1 cellular context compared by ENCODE assay signal in the genomic region with DNA sequence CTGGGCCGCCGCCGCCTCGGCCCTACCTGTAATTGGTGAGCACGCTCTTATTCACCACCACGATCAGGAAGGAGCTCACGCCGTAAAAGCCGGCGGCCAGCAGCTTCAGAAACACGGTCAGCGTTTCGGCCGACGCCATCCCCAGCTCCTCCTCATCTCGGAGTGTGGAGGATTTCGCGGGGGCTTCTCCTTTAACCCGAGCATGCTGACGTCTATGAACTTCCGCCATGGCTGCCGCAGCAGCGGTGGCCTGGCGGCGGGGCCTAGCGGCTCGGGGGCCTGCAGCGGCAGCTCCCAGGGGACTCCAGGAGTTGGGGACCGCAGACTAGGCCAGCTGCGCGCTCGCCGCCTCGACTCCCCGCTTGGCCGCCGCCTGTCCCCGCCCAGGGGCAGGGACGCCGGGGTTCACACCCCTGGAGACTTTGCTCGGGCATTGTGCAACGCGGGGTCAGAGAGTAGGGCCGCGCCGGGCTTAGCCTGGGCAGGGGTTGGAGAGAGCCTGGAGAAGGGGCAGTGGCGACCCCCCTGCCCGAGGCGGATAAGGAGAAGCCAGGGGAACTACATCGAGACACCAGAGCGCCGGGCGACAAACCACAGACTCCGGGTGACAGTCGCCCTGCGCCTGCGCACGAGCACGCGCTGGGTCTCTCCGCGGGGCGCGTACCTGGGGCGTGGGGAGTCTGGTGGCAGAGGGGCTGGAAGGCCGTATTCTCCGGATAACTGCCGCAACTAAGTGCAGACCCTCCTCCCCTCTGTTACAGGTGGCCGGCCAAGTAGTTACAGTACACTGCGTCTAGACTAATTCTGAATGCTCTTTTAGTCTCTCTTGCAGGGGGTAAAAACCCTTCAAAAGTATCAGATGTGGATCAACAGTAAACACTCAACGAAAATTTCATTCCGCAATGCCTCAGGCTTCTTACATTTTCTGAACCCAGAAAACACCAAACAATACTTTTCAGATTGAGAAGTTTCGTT.
A peak's percentile ranks its signal among the peaks of the same experiment; 100 is the strongest.
TF ChIP-seq lines count a peak whose summit lies in the region.

A gene (minus strand): TSS at position 364 of the 975 bp plus-strand sequence. CDS start 135 bp downstream, at position 229.

TF ChIP-seq in K562, 482 proteins besides CTCF, POLR2A, EP300 and RAD21 (continued from another document and continues in another):
- 0 out of 2 replicates have a peak, but pooled peaks have one; percentile 54 for TF ChIP-seq KDM2B (CRISPR knock-in tag; IDR thresholded peaks at IDR 0.05)
- 0 out of 2 replicates have a peak, but pooled peaks have one; percentile 65 for TF ChIP-seq TGIF2 (CRISPR knock-in tag; IDR thresholded peaks at IDR 0.05)
- no peak for TF ChIP-seq PTTG1 (tag; IDR thresholded peaks at IDR 0.05; ENCODE audit: low read depth)
- no peak for TF ChIP-seq SMARCA5 (IDR thresholded peaks at IDR 0.05)
- no peak for TF ChIP-seq CREB1 (IDR thresholded peaks at IDR 0.05)
- TF ChIP-seq CREB1 (CRISPR knock-in tag; IDR thresholded peaks at IDR 0.05) = peak; percentile 37; the same call in 1 of the 2 replicates
- TF ChIP-seq PHF8 (IDR thresholded peaks at IDR 0.05; ENCODE audit: borderline replicate concordance, low read length) = peak; percentile 88
- TF ChIP-seq NBN (IDR thresholded peaks at IDR 0.05; ENCODE audit: low read depth) = no peak
- TF ChIP-seq, protein P1, sequence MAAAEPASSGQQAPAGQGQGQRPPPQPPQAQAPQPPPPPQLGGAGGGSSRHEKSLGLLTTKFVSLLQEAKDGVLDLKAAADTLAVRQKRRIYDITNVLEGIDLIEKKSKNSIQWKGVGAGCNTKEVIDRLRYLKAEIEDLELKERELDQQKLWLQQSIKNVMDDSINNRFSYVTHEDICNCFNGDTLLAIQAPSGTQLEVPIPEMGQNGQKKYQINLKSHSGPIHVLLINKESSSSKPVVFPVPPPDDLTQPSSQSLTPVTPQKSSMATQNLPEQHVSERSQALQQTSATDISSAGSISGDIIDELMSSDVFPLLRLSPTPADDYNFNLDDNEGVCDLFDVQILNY (CRISPR knock-in tag; IDR thresholded peaks at IDR 0.05) = no peak
- peak; percentile 70 for TF ChIP-seq GABPA (tag; conservative IDR thresholded peaks at IDR 0.05; ENCODE audit: low read depth)
- TF ChIP-seq BMI1 (IDR thresholded peaks at IDR 0.05; ENCODE audit: low read length) = no peak
- TF ChIP-seq NR4A1 (CRISPR knock-in tag; IDR thresholded peaks at IDR 0.05) = 0 out of 2 replicates have a peak, but pooled peaks have one; percentile 22
- TF ChIP-seq NR4A1 (tag; IDR thresholded peaks at IDR 0.05) = no peak
- peak; percentile 89 for TF ChIP-seq ZBTB7A (IDR thresholded peaks at IDR 0.05; ENCODE audit: borderline replicate concordance, control insufficient read depth, low read depth, low read length)
- TF ChIP-seq, protein P2, sequence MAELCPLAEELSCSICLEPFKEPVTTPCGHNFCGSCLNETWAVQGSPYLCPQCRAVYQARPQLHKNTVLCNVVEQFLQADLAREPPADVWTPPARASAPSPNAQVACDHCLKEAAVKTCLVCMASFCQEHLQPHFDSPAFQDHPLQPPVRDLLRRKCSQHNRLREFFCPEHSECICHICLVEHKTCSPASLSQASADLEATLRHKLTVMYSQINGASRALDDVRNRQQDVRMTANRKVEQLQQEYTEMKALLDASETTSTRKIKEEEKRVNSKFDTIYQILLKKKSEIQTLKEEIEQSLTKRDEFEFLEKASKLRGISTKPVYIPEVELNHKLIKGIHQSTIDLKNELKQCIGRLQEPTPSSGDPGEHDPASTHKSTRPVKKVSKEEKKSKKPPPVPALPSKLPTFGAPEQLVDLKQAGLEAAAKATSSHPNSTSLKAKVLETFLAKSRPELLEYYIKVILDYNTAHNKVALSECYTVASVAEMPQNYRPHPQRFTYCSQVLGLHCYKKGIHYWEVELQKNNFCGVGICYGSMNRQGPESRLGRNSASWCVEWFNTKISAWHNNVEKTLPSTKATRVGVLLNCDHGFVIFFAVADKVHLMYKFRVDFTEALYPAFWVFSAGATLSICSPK (IDR thresholded peaks at IDR 0.05; ENCODE audit: borderline replicate concordance) = no peak
- TF ChIP-seq ZNF311 (CRISPR knock-in tag; IDR thresholded peaks at IDR 0.05) = no peak
- TF ChIP-seq, protein P3, sequence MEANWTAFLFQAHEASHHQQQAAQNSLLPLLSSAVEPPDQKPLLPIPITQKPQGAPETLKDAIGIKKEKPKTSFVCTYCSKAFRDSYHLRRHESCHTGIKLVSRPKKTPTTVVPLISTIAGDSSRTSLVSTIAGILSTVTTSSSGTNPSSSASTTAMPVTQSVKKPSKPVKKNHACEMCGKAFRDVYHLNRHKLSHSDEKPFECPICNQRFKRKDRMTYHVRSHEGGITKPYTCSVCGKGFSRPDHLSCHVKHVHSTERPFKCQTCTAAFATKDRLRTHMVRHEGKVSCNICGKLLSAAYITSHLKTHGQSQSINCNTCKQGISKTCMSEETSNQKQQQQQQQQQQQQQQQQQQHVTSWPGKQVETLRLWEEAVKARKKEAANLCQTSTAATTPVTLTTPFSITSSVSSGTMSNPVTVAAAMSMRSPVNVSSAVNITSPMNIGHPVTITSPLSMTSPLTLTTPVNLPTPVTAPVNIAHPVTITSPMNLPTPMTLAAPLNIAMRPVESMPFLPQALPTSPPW (CRISPR knock-in tag; IDR thresholded peaks at IDR 0.05) = peak; percentile 92
- no peak for TF ChIP-seq SETDB1 (IDR thresholded peaks at IDR 0.05; ENCODE audit: low read length)
- TF ChIP-seq EZH2 (IDR thresholded peaks at IDR 0.05; ENCODE audit: borderline replicate concordance, low read depth, low read length) = no peak
- 0 out of 2 replicates have a peak, but pooled peaks have one; percentile 7 for TF ChIP-seq SOX6 (IDR thresholded peaks at IDR 0.05)
- TF ChIP-seq STAT5B (CRISPR knock-in tag; IDR thresholded peaks at IDR 0.05) = no peak
- TF ChIP-seq, protein P4, sequence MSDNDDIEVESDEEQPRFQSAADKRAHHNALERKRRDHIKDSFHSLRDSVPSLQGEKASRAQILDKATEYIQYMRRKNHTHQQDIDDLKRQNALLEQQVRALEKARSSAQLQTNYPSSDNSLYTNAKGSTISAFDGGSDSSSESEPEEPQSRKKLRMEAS (CRISPR knock-in tag; IDR thresholded peaks at IDR 0.05) = peak; percentile 62
- TF ChIP-seq XRCC3 (IDR thresholded peaks at IDR 0.05) = no peak
- peak; percentile 62 for TF ChIP-seq MYC (IDR thresholded peaks at IDR 0.05; ENCODE audit: low read depth, low read length)
- peak; percentile 42; the same call in 1 of the 2 replicates for TF ChIP-seq MYC (CRISPR knock-in tag; IDR thresholded peaks at IDR 0.05; ENCODE audit: borderline replicate concordance, low read depth)
- 0 out of 2 replicates have a peak, but pooled peaks have one; percentile 66 for TF ChIP-seq ZNF561 (CRISPR knock-in tag; conservative IDR thresholded peaks at IDR 0.05)
- TF ChIP-seq, protein P5, sequence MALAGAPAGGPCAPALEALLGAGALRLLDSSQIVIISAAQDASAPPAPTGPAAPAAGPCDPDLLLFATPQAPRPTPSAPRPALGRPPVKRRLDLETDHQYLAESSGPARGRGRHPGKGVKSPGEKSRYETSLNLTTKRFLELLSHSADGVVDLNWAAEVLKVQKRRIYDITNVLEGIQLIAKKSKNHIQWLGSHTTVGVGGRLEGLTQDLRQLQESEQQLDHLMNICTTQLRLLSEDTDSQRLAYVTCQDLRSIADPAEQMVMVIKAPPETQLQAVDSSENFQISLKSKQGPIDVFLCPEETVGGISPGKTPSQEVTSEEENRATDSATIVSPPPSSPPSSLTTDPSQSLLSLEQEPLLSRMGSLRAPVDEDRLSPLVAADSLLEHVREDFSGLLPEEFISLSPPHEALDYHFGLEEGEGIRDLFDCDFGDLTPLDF (CRISPR knock-in tag; IDR thresholded peaks at IDR 0.05) = 0 out of 2 replicates have a peak, but pooled peaks have one; percentile 65
- TF ChIP-seq PML (IDR thresholded peaks at IDR 0.05; ENCODE audit: low read length) = no peak; the same call in 1 of the 2 replicates
- TF ChIP-seq FOXM1 (IDR thresholded peaks at IDR 0.05; ENCODE audit: low read depth) = no peak
- TF ChIP-seq FOXM1 (CRISPR knock-in tag; IDR thresholded peaks at IDR 0.05; ENCODE audit: low read depth) = 0 out of 2 replicates have a peak, but pooled peaks have one; percentile 57
- TF ChIP-seq TAF7 (tag; IDR thresholded peaks at IDR 0.05) = peak; percentile 36; the same call in 1 of the 2 replicates
- TF ChIP-seq ZNF124 (CRISPR knock-in tag; IDR thresholded peaks at IDR 0.05) = no peak
- TF ChIP-seq, protein P6, sequence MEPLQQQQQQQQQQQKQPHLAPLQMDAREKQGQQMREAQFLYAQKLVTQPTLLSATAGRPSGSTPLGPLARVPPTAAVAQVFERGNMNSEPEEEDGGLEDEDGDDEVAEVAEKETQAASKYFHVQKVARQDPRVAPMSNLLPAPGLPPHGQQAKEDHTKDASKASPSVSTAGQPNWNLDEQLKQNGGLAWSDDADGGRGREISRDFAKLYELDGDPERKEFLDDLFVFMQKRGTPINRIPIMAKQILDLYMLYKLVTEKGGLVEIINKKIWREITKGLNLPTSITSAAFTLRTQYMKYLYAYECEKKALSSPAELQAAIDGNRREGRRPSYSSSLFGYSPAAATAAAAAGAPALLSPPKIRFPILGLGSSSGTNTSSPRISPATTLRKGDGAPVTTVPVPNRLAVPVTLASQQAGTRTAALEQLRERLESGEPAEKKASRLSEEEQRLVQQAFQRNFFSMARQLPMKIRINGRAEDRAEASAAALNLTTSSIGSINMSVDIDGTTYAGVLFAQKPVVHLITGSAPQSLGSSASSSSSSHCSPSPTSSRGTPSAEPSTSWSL (CRISPR knock-in tag; IDR thresholded peaks at IDR 0.05; ENCODE audit: borderline replicate concordance) = no peak
- peak; percentile 75 for TF ChIP-seq CEBPG (CRISPR knock-in tag; IDR thresholded peaks at IDR 0.05)
- peak; percentile 17 to 95; a peak in 2 of 4 replicates for TF ChIP-seq CEBPG (tag; conservative IDR thresholded peaks at IDR 0.05 in 1 of 2, IDR thresholded peaks at IDR 0.05 in 1 of 2)
- peak; percentile 83 for TF ChIP-seq SUPT5H (IDR thresholded peaks at IDR 0.05)
- no peak for TF ChIP-seq ZNF507 (tag; conservative IDR thresholded peaks at IDR 0.05)
- TF ChIP-seq, protein P7, sequence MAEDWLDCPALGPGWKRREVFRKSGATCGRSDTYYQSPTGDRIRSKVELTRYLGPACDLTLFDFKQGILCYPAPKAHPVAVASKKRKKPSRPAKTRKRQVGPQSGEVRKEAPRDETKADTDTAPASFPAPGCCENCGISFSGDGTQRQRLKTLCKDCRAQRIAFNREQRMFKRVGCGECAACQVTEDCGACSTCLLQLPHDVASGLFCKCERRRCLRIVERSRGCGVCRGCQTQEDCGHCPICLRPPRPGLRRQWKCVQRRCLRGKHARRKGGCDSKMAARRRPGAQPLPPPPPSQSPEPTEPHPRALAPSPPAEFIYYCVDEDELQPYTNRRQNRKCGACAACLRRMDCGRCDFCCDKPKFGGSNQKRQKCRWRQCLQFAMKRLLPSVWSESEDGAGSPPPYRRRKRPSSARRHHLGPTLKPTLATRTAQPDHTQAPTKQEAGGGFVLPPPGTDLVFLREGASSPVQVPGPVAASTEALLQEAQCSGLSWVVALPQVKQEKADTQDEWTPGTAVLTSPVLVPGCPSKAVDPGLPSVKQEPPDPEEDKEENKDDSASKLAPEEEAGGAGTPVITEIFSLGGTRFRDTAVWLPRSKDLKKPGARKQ (CRISPR knock-in tag; IDR thresholded peaks at IDR 0.05) = no peak
- TF ChIP-seq, protein P8, sequence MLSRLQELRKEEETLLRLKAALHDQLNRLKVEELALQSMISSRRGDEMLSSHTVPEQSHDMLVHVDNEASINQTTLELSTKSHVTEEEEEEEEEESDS (CRISPR knock-in tag; IDR thresholded peaks at IDR 0.05) = no peak
- peak; percentile 70 for TF ChIP-seq HMGN3 (IDR thresholded peaks at IDR 0.05; ENCODE audit: borderline replicate concordance, extremely low read depth, insufficient read length, low read depth, low read length)
- TF ChIP-seq ZC3H11A (IDR thresholded peaks at IDR 0.05; ENCODE audit: low read depth, low read length) = no peak
- TF ChIP-seq NR2C2 (CRISPR knock-in tag; IDR thresholded peaks at IDR 0.05) = no peak
- peak; percentile 93 for TF ChIP-seq NR2C2 (tag; IDR thresholded peaks at IDR 0.05)
- TF ChIP-seq, protein P9, sequence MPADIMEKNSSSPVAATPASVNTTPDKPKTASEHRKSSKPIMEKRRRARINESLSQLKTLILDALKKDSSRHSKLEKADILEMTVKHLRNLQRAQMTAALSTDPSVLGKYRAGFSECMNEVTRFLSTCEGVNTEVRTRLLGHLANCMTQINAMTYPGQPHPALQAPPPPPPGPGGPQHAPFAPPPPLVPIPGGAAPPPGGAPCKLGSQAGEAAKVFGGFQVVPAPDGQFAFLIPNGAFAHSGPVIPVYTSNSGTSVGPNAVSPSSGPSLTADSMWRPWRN (IDR thresholded peaks at IDR 0.05; ENCODE audit: low read depth) = no peak
- TF ChIP-seq ZFX (CRISPR knock-in tag; IDR thresholded peaks at IDR 0.05) = peak; percentile 99
- peak; percentile 23; the same call in 1 of the 2 replicates for TF ChIP-seq POLR2H (tag; IDR thresholded peaks at IDR 0.05; ENCODE audit: low read depth)
- TF ChIP-seq CBX8 (IDR thresholded peaks at IDR 0.05; ENCODE audit: borderline replicate concordance, extremely low read depth, low read depth, low read length, poor library complexity, severe bottlenecking) = no peak
- peak; percentile 27 for TF ChIP-seq TAF1 (IDR thresholded peaks at IDR 0.05; ENCODE audit: control insufficient read depth, extremely low read depth, insufficient read depth, low read length, severe bottlenecking)
- no peak for TF ChIP-seq TAL1 (IDR thresholded peaks at IDR 0.05)
